ENCODE assay signal across 8 cellular contexts in genomic region chr10:35640474-35640873, GRCh38. TPM values are rescaled to one million over a fixed set of nuclear protein-coding genes. Genes with fewer than 3 reads are reported as not detected.
DNase-seq lines count a peak whose midpoint lies in the region; ATAC-seq and TF ChIP-seq lines count a peak whose summit lies in the region.

No MANE protein-coding gene starts in this region.

- peaks cover 3 to 16% of the 10 kb centered on the region in 2 donors for H3K27me3 ChIP-seq in naive thymus-derived CD4-positive, alpha-beta T cell (ENCODE audit: control insufficient read depth in 2 of 2, insufficient read depth in 2 of 2, low read length in 2 of 2)
- H3K27me3 ChIP-seq in upper lobe of left lung: peaks cover 0 to 13% (median under 1%) of the 10 kb centered on the region in 4 donors

- H3K9me3 Mint-ChIP-seq in naive thymus-derived CD4-positive, alpha-beta T cell: peaks cover 0 to 1% (median 0%) of the 10 kb centered on the region in 11 donors

- H3K27ac ChIP-seq in naive thymus-derived CD4-positive, alpha-beta T cell (ENCODE audit: low read depth, low read length): no peak overlapping the region
- H3K27ac ChIP-seq in upper lobe of left lung: peak overlapping the region in 2 of 4 donors; percentile 46 to 57

- H3K27me3 Mint-ChIP-seq in naive thymus-derived CD4-positive, alpha-beta T cell: peaks cover 21 to 82% (median 42%) of the 10 kb centered on the region in 5 donors

- H3K27ac Mint-ChIP-seq in naive thymus-derived CD4-positive, alpha-beta T cell: peak overlapping the region in 2 of 9 donors; percentile 51 to 62

- H3K36me3 Mint-ChIP-seq in naive thymus-derived CD4-positive, alpha-beta T cell: no peaks in the 10 kb centered on the region

- H3K4me3 ChIP-seq in LNCaP clone FGC (ENCODE audit: low read depth, low read length): peak overlapping the region; percentile 45
- H3K4me3 ChIP-seq in fibroblast of mammary gland (ENCODE audit: control insufficient read depth, low read depth, low read length): peak overlapping the region; percentile 49
- H3K4me3 ChIP-seq in naive thymus-derived CD4-positive, alpha-beta T cell (ENCODE audit: low read length): no peak overlapping the region
- H3K4me3 ChIP-seq in upper lobe of left lung: peak overlapping the region; percentile 29 to 87 (median 68)

- H3K36me3 ChIP-seq in ES-I3 (ENCODE audit: insufficient read depth, low read length) (no peaks in the 10 kb centered on the region), upper lobe of left lung (no peaks in the 10 kb centered on the region)
- H3K36me3 ChIP-seq in naive thymus-derived CD4-positive, alpha-beta T cell (ENCODE audit: control insufficient read depth in 2 of 3, insufficient read depth in 3 of 3, low read length in 3 of 3): no peaks in the 10 kb centered on the region

- no peak for TF ChIP-seq EP300 in upper lobe of left lung (IDR thresholded peaks at IDR 0.05)

- WGBS in upper lobe of left lung, 2 donors: 0 to 1% methylated on average over 16 to 17 of the region's 53 CpGs

- H3K4me1 ChIP-seq in ES-I3 (ENCODE audit: insufficient read depth, low read length) (peaks cover 7% of the 10 kb centered on the region), upper lobe of left lung (peaks cover 29 to 70% (median 33%) of the 10 kb centered on the region in 4 donors)
- H3K4me1 ChIP-seq in naive thymus-derived CD4-positive, alpha-beta T cell (ENCODE audit: control insufficient read depth in 2 of 2, insufficient read depth in 2 of 2, low read length in 2 of 2): peaks cover 4 to 5% of the 10 kb centered on the region in 2 donors

- POLR2A ChIA-PET in naive thymus-derived CD4-positive, alpha-beta T cell (lab: Charles Lee): no interaction called here

- DNase-seq in LNCaP clone FGC (ENCODE audit: low read depth): peak; percentile 43
- DNase-seq in activated T-cell treated with anti-CD3 and anti-CD28 coated beads, Interleukin-2, amount 50 U/mL, for 1 hour: peak; percentile 45
- peak; percentile 65 for DNase-seq in fibroblast of mammary gland (ENCODE audit: low read depth)
- DNase-seq in naive thymus-derived CD4-positive, alpha-beta T cell: peak in 4 of 9 donors; percentile 25 to 57 (median 28)
- peak; percentile 76 to 92 for DNase-seq in upper lobe of left lung
- no peak for DNase-seq in HPDE6-E6E7 (ENCODE audit: extremely low spot score)

- peak overlapping the region; percentile 42; the same call in 1 of the 2 replicates for H3K9ac ChIP-seq in ES-I3 (ENCODE audit: low read depth, low read length)

- peaks cover 20 to 55% (median 23%) of the 10 kb centered on the region in 7 donors for H3K4me1 Mint-ChIP-seq in naive thymus-derived CD4-positive, alpha-beta T cell

- no peaks in the 10 kb centered on the region for H3K9me3 ChIP-seq in ES-I3 (ENCODE audit: control insufficient read depth, insufficient read depth, low read length)
- no peaks in the 10 kb centered on the region for H3K9me3 ChIP-seq in naive thymus-derived CD4-positive, alpha-beta T cell (ENCODE audit: control insufficient read depth in 2 of 3, low read length in 3 of 3)
- no peaks in the 10 kb centered on the region for H3K9me3 ChIP-seq in upper lobe of left lung

- ATAC-seq in GM21528 (IDR thresholded peaks at IDR 0.05; ENCODE audit: low FRiP score, unreplicated experiment) (peak; percentile 30), upper lobe of left lung (ENCODE audit: low FRiP score in 2 of 2) (peak in 1 of 2 donors; percentile 28)
- peak; percentile 58 for ATAC-seq in naive thymus-derived CD4-positive, alpha-beta T cell

- intact Hi-C loops in naive thymus-derived CD4-positive, alpha-beta T cell (cut with micrococcal nuclease): loop anchor here (2.0 to 10.0 kb wide), 3 partner anchors 186 to 550 kb away; partner anchors contain the start of gene CUL2 (in 1 of the 2)

- peak overlapping the region; percentile 81 to 94 (median 87) for H3K4me3 Mint-ChIP-seq in naive thymus-derived CD4-positive, alpha-beta T cell

- TF ChIP-seq CTCF in LNCaP clone FGC (IDR thresholded peaks at IDR 0.05; ENCODE audit: control insufficient read depth, extremely low read depth, insufficient read depth) (peak; percentile 90), fibroblast of mammary gland (conservative IDR thresholded peaks at IDR 0.05; ENCODE audit: control insufficient read depth, insufficient read depth, low read depth, low read length) (no peak), upper lobe of left lung (IDR thresholded peaks at IDR 0.05) (peak; percentile 61 to 88 (median 76))

- CTCF ChIA-PET in naive thymus-derived CD4-positive, alpha-beta T cell (lab: Charles Lee): no interaction called here

- TF ChIP-seq POLR2A in upper lobe of left lung (IDR thresholded peaks at IDR 0.05): no peak

RNA-seq across cellular contexts. Expression of gene FZD8, which starts 1.6 kb away (rescaled TPM):
- 1 to 10 TPM in 1 of 5 experiments, under 1 TPM in 4; 0.19 to 1.7 (median 0.47) TPM for total RNA-seq in naive thymus-derived CD4-positive, alpha-beta T cell
- not detected for polyA plus RNA-seq in naive thymus-derived CD4-positive, alpha-beta T cell
- total RNA-seq in upper lobe of left lung: 10 to 100 TPM in 5 of 6 donors, 1 to 10 TPM in 1; 2.1 to 26.3 (median 21.0) TPM

RNA-seq across cellular contexts. Expression of gene GJD4, which starts 35.3 kb away (rescaled TPM):
- total RNA-seq in naive thymus-derived CD4-positive, alpha-beta T cell: not detected
- not detected for polyA plus RNA-seq in naive thymus-derived CD4-positive, alpha-beta T cell
- total RNA-seq in upper lobe of left lung: not detected
